Comparison of ENCODE assay signal across 8 cellular contexts in genomic region chr11:62770778-62771143, GRCh38. TPM values are rescaled to one million over a fixed set of nuclear protein-coding genes. Genes with fewer than 3 reads are reported as not detected.
DNase-seq lines count a peak whose midpoint lies in the region; ATAC-seq lines count a peak whose summit lies in the region.

No MANE protein-coding gene starts in this region.

- no peaks in the 10 kb centered on the region for H3K9me3 ChIP-seq in HUES6 (ENCODE audit: control insufficient read depth, insufficient read depth, low read depth, low read length)

- peak overlapping the region; percentile 92 for H3K27ac Mint-ChIP-seq in activated T-cell treated with anti-CD3 and anti-CD28 coated beads, Interleukin-2, amount 50 U/mL, for 72 hours

- peak overlapping the region; percentile 85 to 92 for H3K4me3 Mint-ChIP-seq in activated T-cell treated with anti-CD3 and anti-CD28 coated beads, Interleukin-2, amount 50 U/mL, for 72 hours

- peak; percentile 85 for DNase-seq in DMS53 (lab: John Stamatoyannopoulos, UW)
- DNase-seq in DMS53 treated with DMSO at 0.1 percent for 48 hours (lab: John Stamatoyannopoulos, UW; ENCODE audit: unreplicated experiment) = no peak
- no peak for DNase-seq in activated T-cell treated with anti-CD3 and anti-CD28 coated beads, Interleukin-2, amount 50 U/mL, for 72 hours
- DNase-seq in Right ventricle myocardium superior = no peak
- peak in 9 of 10 donors; percentile 25 to 90 (median 45) for DNase-seq in posterior cingulate gyrus
- no peak for DNase-seq in retina
- DNase-seq in MV-4-11 (lab: John Stamatoyannopoulos, UW) = no peak

- ATAC-seq in activated T-cell treated with anti-CD3 and anti-CD28 coated beads, Interleukin-2, amount 50 U/mL, for 72 hours (replicated peaks in 1 of 2) = no peak
- ATAC-seq in Right ventricle myocardium superior (ENCODE audit: poor library complexity) = peak; percentile 22

- intact Hi-C loops in Right ventricle myocardium superior (cut with DNase I) = no loop called here
- intact Hi-C loops in posterior cingulate gyrus (cut with DNase I) = no loop called here

- no peaks in the 10 kb centered on the region for H3K27me3 Mint-ChIP-seq in activated T-cell treated with anti-CD3 and anti-CD28 coated beads, Interleukin-2, amount 50 U/mL, for 72 hours (ENCODE audit: low read depth)

- peak overlapping the region; percentile 80 for H3K9ac ChIP-seq in HUES6 (ENCODE audit: low read length)

- no peaks in the 10 kb centered on the region for H3K27me3 ChIP-seq in HUES6 (ENCODE audit: control insufficient read depth, insufficient read depth, low read length)

- peaks cover 34% of the 10 kb centered on the region for H3K4me1 Mint-ChIP-seq in activated T-cell treated with anti-CD3 and anti-CD28 coated beads, Interleukin-2, amount 50 U/mL, for 72 hours (ENCODE audit: low read depth)

- peaks cover 0 to 11% of the 10 kb centered on the region in 2 donors for H3K36me3 Mint-ChIP-seq in activated T-cell treated with anti-CD3 and anti-CD28 coated beads, Interleukin-2, amount 50 U/mL, for 72 hours (ENCODE audit: insufficient read depth in 2 of 2)

- H3K36me3 ChIP-seq in HUES6 (ENCODE audit: control insufficient read depth, insufficient read depth, low read length) = peaks cover 29% of the 10 kb centered on the region

- peak overlapping the region; percentile 76 for H3K4me3 ChIP-seq in HUES6 (ENCODE audit: low read depth, low read length)

- peak overlapping the region; percentile 72; the same call in 1 of the 2 replicates for H3K27ac ChIP-seq in HUES6 (ENCODE audit: low read depth, low read length)

- H3K9me3 Mint-ChIP-seq in activated T-cell treated with anti-CD3 and anti-CD28 coated beads, Interleukin-2, amount 50 U/mL, for 72 hours = no peaks in the 10 kb centered on the region

- peaks cover 7% of the 10 kb centered on the region; the same call in 1 of the 2 replicates for H3K4me1 ChIP-seq in HUES6 (ENCODE audit: control insufficient read depth, insufficient read depth, low read length)

RNA-seq across cellular contexts. Expression of gene TAF6L, which starts 0.4 kb away (rescaled TPM):
- 10 to 100 TPM; 13.6 to 15.5 TPM for total RNA-seq in activated T-cell treated with anti-CD3 and anti-CD28 coated beads, Interleukin-2, amount 50 U/mL, for 72 hours
- 9.2 TPM for total RNA-seq in Right ventricle myocardium superior

RNA-seq across cellular contexts. Expression of gene POLR2G, which starts 9.4 kb away (rescaled TPM):
- 100 to 1,000 TPM; 105 to 107 TPM for total RNA-seq in activated T-cell treated with anti-CD3 and anti-CD28 coated beads, Interleukin-2, amount 50 U/mL, for 72 hours
- 36.8 TPM for total RNA-seq in Right ventricle myocardium superior

RNA-seq across cellular contexts. Expression of gene TMEM179B, which starts 16.4 kb away (rescaled TPM):
- 10 to 100 TPM; 18.8 to 23.1 TPM for total RNA-seq in activated T-cell treated with anti-CD3 and anti-CD28 coated beads, Interleukin-2, amount 50 U/mL, for 72 hours
- 17.1 TPM for total RNA-seq in Right ventricle myocardium superior

RNA-seq across cellular contexts. Expression of gene ZBTB3, which starts 16.8 kb away (rescaled TPM):
- total RNA-seq in activated T-cell treated with anti-CD3 and anti-CD28 coated beads, Interleukin-2, amount 50 U/mL, for 72 hours = 10 to 100 TPM; 12.2 to 12.4 TPM
- 9.7 TPM for total RNA-seq in Right ventricle myocardium superior

RNA-seq across cellular contexts. Expression of gene TMEM223, which starts 21.0 kb away (rescaled TPM):
- 10 to 100 TPM in 1 of 2 donors, 1 to 10 TPM in 1; 8.4 to 10.8 TPM for total RNA-seq in activated T-cell treated with anti-CD3 and anti-CD28 coated beads, Interleukin-2, amount 50 U/mL, for 72 hours
- total RNA-seq in Right ventricle myocardium superior = 17.4 TPM

Comparison
In these comparisons a context has a peak if more than half of its experiments do, and no peak if none do; other contexts are left out.
1. DNase-seq: peak in DMS53 (single experiment) and posterior cingulate gyrus (9 of 10); none in DMS53 treated with DMSO at 0.1 percent for 48 hours (single experiment), activated T-cell treated with anti-CD3 and anti-CD28 coated beads, Interleukin-2, amount 50 U/mL, for 72 hours (0 of 2), Right ventricle myocardium superior (single experiment), retina (single experiment) and MV-4-11 (single experiment).